In genomic region chr16:12758031-12758669, GRCh38 we compare ENCODE assay signal across 1 cellular context.
TF ChIP-seq lines count a peak whose summit lies in the region.

No MANE protein-coding gene starts in this region.

TF ChIP-seq in K562, 482 proteins besides CTCF, POLR2A, EP300 and RAD21 (continued from another document and continues in another):
- TF ChIP-seq ZNF280A (IDR thresholded peaks at IDR 0.05; ENCODE audit: low read depth, partially characterized antibody): no peak
- no peak for TF ChIP-seq ZNF24 (IDR thresholded peaks at IDR 0.05)
- TF ChIP-seq CHD7 (IDR thresholded peaks at IDR 0.05; ENCODE audit: low read depth, low read length): no peak
- TF ChIP-seq ZNF347 (CRISPR knock-in tag; IDR thresholded peaks at IDR 0.05; ENCODE audit: low read depth): no peak
- no peak for TF ChIP-seq ZNF134 (CRISPR knock-in tag; conservative IDR thresholded peaks at IDR 0.05)
- no peak for TF ChIP-seq FOS (IDR thresholded peaks at IDR 0.05; ENCODE audit: extremely low read depth, insufficient read length)
- TF ChIP-seq ZNF143 (CRISPR knock-in tag; IDR thresholded peaks at IDR 0.05): no peak
- peak; percentile 95 for TF ChIP-seq PKNOX1 (IDR thresholded peaks at IDR 0.05)
- TF ChIP-seq NRF1 (conservative IDR thresholded peaks at IDR 0.05 in 1 of 2, IDR thresholded peaks at IDR 0.05 in 1 of 2): peak; percentile 21 to 31; a peak in 2 of 4 replicates
- TF ChIP-seq IFI16 (CRISPR knock-in tag; IDR thresholded peaks at IDR 0.05): no peak
- no peak for TF ChIP-seq THAP12 (CRISPR knock-in tag; IDR thresholded peaks at IDR 0.05)
- no peak for TF ChIP-seq FOXA3 (CRISPR knock-in tag; conservative IDR thresholded peaks at IDR 0.05 in 1 of 2, IDR thresholded peaks at IDR 0.05 in 1 of 2)
- TF ChIP-seq ZNF407 (IDR thresholded peaks at IDR 0.05; ENCODE audit: low read depth): no peak
- no peak for TF ChIP-seq LARP7 (IDR thresholded peaks at IDR 0.05)
- no peak for TF ChIP-seq CBX5 (IDR thresholded peaks at IDR 0.05; ENCODE audit: borderline replicate concordance, low read depth)
- no peak for TF ChIP-seq ZBTB2 (IDR thresholded peaks at IDR 0.05)
- TF ChIP-seq RBM14 (IDR thresholded peaks at IDR 0.05; ENCODE audit: borderline replicate concordance, insufficient read depth, low read depth, low read length): no peak
- peak; percentile 57; the same call in 1 of the 2 replicates for TF ChIP-seq JUND (IDR thresholded peaks at IDR 0.05; ENCODE audit: borderline replicate concordance, low read depth, low read length)
- peak; percentile 71; the same call in 2 of the 3 replicates for TF ChIP-seq JUND (tag; IDR thresholded peaks at IDR 0.05; ENCODE audit: borderline replicate concordance, low read depth, low read length)
- peak; percentile 99 for TF ChIP-seq MEIS2 (IDR thresholded peaks at IDR 0.05; ENCODE audit: partially characterized antibody)
- TF ChIP-seq GABPB2 (CRISPR knock-in tag; conservative IDR thresholded peaks at IDR 0.05): no peak
- TF ChIP-seq ZNF696 (CRISPR knock-in tag; conservative IDR thresholded peaks at IDR 0.05): no peak
- TF ChIP-seq MTA3 (IDR thresholded peaks at IDR 0.05; ENCODE audit: borderline replicate concordance): 0 out of 2 replicates have a peak, but pooled peaks have one; percentile 19
- peak; percentile 34 for TF ChIP-seq CBFA2T3 (IDR thresholded peaks at IDR 0.05)
- TF ChIP-seq ZNF217 (CRISPR knock-in tag; IDR thresholded peaks at IDR 0.05): no peak
- no peak for TF ChIP-seq PREB (CRISPR knock-in tag; IDR thresholded peaks at IDR 0.05)
